In the genomic region with DNA sequence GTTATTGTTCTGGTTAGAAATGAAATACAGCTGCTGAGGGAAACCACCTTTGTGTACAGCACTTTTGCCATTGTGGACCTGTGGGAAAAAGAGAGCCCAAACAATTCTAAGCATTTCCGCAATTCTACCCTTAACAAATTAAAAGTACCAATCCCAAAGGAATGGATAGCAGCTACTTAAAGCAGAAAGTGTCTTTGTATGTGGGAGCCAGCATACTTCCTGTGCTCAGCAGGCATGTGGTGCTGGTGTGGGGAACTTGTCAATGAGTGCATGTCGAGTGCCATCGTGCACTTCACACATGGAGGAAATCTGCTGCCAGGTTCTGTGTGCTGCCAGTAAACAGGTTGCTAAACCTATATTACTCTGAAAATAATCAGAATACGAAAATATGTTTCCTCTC, we compare ENCODE assay signal across 27 cellular contexts.
DNase-seq lines count a peak whose midpoint lies in the region; ATAC-seq and TF ChIP-seq lines count a peak whose summit lies in the region.
"Had no signal": no experiment of that assay in that cellular context is flagged by ENCODE, and none has a peak within 500 bp of the region (broad histone marks: within the 10 kb centered on the region; RNA-seq: fewer than 3 reads in every experiment).

No MANE protein-coding gene starts in this region.

- 70% methylated on average over 4 of the region's 4 CpGs for WGBS in HUES64
- WGBS in lung, 2 donors = 27 to 31% methylated on average over 4 of the region's 4 CpGs

- DNase-seq in astrocyte of the hippocampus (ENCODE audit: low read depth, low spot score) (peak; percentile 5), lung (ENCODE audit: low spot score) (no peak)
- DNase-seq: activated CD4-positive, alpha-beta T cell treated with anti-CD3 and anti-CD28 coated beads for 1 hour; activated CD8-positive, alpha-beta T cell treated with anti-CD3 and anti-CD28 coated beads for 36 hours; activated effector memory CD4-positive, alpha-beta T cell treated with anti-CD3 and anti-CD28 coated beads, Interleukin-2, amount 50 U/mL, for 16 hours; activated naive CD8-positive, alpha-beta T cell treated with anti-CD3 and anti-CD28 coated beads, Interleukin-2, amount 10 ng/mL, durations not matched to agents 7 days and 5 days; activated T-cell treated with anti-CD3 and anti-CD28 coated beads for 4 hours; Calu3; cerebellar nuclear complex; KG1; left ventricle myocardium inferior; MM.1S; ovary; spleen; stimulated activated CD4-positive, alpha-beta T cell treated with anti-CD3 and anti-CD28 coated beads, Interleukin-2, amount 100 ng/mL, for 48 hours; substantia nigra had no signal

- H3K9me3 ChIP-seq in BLaER1 = no peaks in the 10 kb centered on the region
- H3K9me3 ChIP-seq in HUES64 (ENCODE audit: insufficient read depth, low read depth, low read length) = no peaks in the 10 kb centered on the region
- H3K9me3 ChIP-seq in lung (ENCODE audit: control insufficient read depth in 2 of 2, insufficient read depth in 1 of 2, low read length in 1 of 2) = no peaks in the 10 kb centered on the region
- H3K9me3 ChIP-seq: left ventricle myocardium inferior, ovary, right atrium auricular region, spleen had no signal

- no peaks in the 10 kb centered on the region for H4K20me1 ChIP-seq in BLaER1

- ATAC-seq in lung (ENCODE audit: insufficient read depth, low FRiP score) = peak; percentile 20
- ATAC-seq in HG03571 (IDR thresholded peaks at IDR 0.05; ENCODE audit: unreplicated experiment) = no peak
- ATAC-seq in HG03442 (IDR thresholded peaks at IDR 0.05; ENCODE audit: unreplicated experiment) = no peak
- no peak for ATAC-seq in HG02571 (IDR thresholded peaks at IDR 0.05; ENCODE audit: unreplicated experiment)
- ATAC-seq: activated CD8-positive, alpha-beta T cell treated with anti-CD3 and anti-CD28 coated beads for 36 hours; HCT116; natural killer cell treated with Interleukin-12 subunit alpha and Interleukin-12 subunit beta and Interleukin-15 and Interleukin-18, amount 100 ng/mL, for 72 hours; Right ventricle myocardium inferior; stimulated activated effector memory CD8-positive, alpha-beta T cell treated with anti-CD3 and anti-CD28 coated beads, Interleukin-12 subunit alpha, Interleukin-12 subunit beta, amount 100 ng/mL, for 72 hours had no signal

- H3K4me3 ChIP-seq in BLaER1 = no peak overlapping the region
- no peak overlapping the region for H3K4me3 ChIP-seq in HUES64 (ENCODE audit: low read length)
- H3K4me3 ChIP-seq in lung = no peak overlapping the region
- H3K4me3 ChIP-seq: left ventricle myocardium inferior, ovary, right atrium auricular region, spleen had no signal

- no peak for TF ChIP-seq CTCF in lung (IDR thresholded peaks at IDR 0.05; ENCODE audit: control extremely low read depth, extremely low read depth)

- H3K4me1 ChIP-seq in BLaER1 = peaks cover 11% of the 10 kb centered on the region
- peaks cover 17% of the 10 kb centered on the region for H3K4me1 ChIP-seq in HUES64 (ENCODE audit: insufficient read depth, low read length)
- H3K4me1 ChIP-seq in lung (ENCODE audit: control insufficient read depth in 2 of 2, insufficient read depth in 2 of 2, low read length in 2 of 2) = peaks cover 0 to 2% of the 10 kb centered on the region in 2 donors
- H3K4me1 ChIP-seq: left ventricle myocardium inferior, right atrium auricular region, spleen had no signal

- H3K27me3 ChIP-seq in BLaER1 = no peaks in the 10 kb centered on the region
- H3K27me3 ChIP-seq in HUES64 (ENCODE audit: insufficient read depth, low read length) = no peaks in the 10 kb centered on the region
- H3K27me3 ChIP-seq in lung (ENCODE audit: control insufficient read depth, insufficient read depth) = no peaks in the 10 kb centered on the region
- H3K27me3 ChIP-seq: ovary, right atrium auricular region, spleen had no signal

- H3K4me2 ChIP-seq in BLaER1 = peak overlapping the region; percentile 53

- no peak overlapping the region for H3K27ac ChIP-seq in BLaER1
- H3K27ac ChIP-seq in HUES64 (ENCODE audit: low read depth, low read length) = peak overlapping the region; percentile 70
- no peak overlapping the region for H3K27ac ChIP-seq in lung (ENCODE audit: low read depth in 1 of 2, low read length in 1 of 2)
- H3K27ac ChIP-seq: C4-2B, left ventricle myocardium inferior, ovary, spleen had no signal

- H3K36me3 ChIP-seq in BLaER1 = no peaks in the 10 kb centered on the region
- H3K36me3 ChIP-seq in HUES64 (ENCODE audit: insufficient read depth, low read length) = no peaks in the 10 kb centered on the region
- no peaks in the 10 kb centered on the region for H3K36me3 ChIP-seq in lung (ENCODE audit: control insufficient read depth in 2 of 2, insufficient read depth in 2 of 2, low read length in 2 of 2)
- H3K36me3 ChIP-seq: left ventricle myocardium inferior, ovary, right atrium auricular region, spleen had no signal

- H3K9ac ChIP-seq in BLaER1 (no peak overlapping the region), HUES64 (ENCODE audit: low read depth, low read length) (no peak overlapping the region)
